Comparison of ENCODE assay signal across 10 cellular contexts in genomic region chr1:246591504-246591903, GRCh38. TPM values are rescaled to one million over a fixed set of nuclear protein-coding genes. Genes with fewer than 3 reads are reported as not detected.
DNase-seq lines count a peak whose midpoint lies in the region; ATAC-seq and TF ChIP-seq lines count a peak whose summit lies in the region.
"Had no signal": no experiment of that assay in that cellular context is flagged by ENCODE, and none has a peak within 500 bp of the region (broad histone marks: within the 10 kb centered on the region; RNA-seq: fewer than 3 reads in every experiment).

No MANE protein-coding gene starts in this region.

- no CpG with 5 or more reads among the region's 6 CpGs for WGBS in neuronal stem cell (ENCODE audit: extremely low coverage in 2 of 2, insufficient read length in 2 of 2, insufficient replicate concordance in 1 of 2), 2 donors
- WGBS in prostate gland, result 96% methylated on average over 6 of the region's 6 CpGs

- H2BK15ac ChIP-seq in neuronal stem cell (ENCODE audit: low read length), result no peak overlapping the region

- DNase-seq in activated T-cell treated with anti-CD3 and anti-CD28 coated beads, Interleukin-2, amount 50 U/mL, for 72 hours, result peak in 1 of 2 donors; percentile 19
- no peak for DNase-seq in activated T-cell treated with anti-CD3 and anti-CD28 coated beads, Interleukin-2, amount 50 U/mL, for 1 hour
- no peak for DNase-seq in uterus
- DNase-seq in neuronal stem cell (ENCODE audit: low spot score), result no peak
- DNase-seq in prostate gland (ENCODE audit: low spot score), result no peak
- DNase-seq: GOT3; stimulated activated CD4-positive, alpha-beta T cell treated with anti-CD3 and anti-CD28 coated beads, Interleukin-2, amount 100 ng/mL, for 48 hours had no signal

- no peak overlapping the region for H3K9ac ChIP-seq in neuronal stem cell (ENCODE audit: low read depth, low read length, poor library complexity)

- no peak overlapping the region for H2BK12ac ChIP-seq in neuronal stem cell (ENCODE audit: low read length)

- H3K27ac Mint-ChIP-seq in activated T-cell treated with anti-CD3 and anti-CD28 coated beads, Interleukin-2, amount 50 U/mL, for 72 hours, result peak overlapping the region; percentile 45
- peak overlapping the region; percentile 79 for H3K27ac Mint-ChIP-seq in stimulated activated memory B cell treated with anti-CD40 and anti-IgM and Interleukin-4, amounts not matched to agents 10 μg/mL and 1 μg/mL and 100 μg/mL, for 72 hours

- H3K4ac ChIP-seq in neuronal stem cell (ENCODE audit: low read length), result no peak overlapping the region

- no peak overlapping the region for H2AFZ ChIP-seq in neuronal stem cell (ENCODE audit: low read length)

- H3K4me1 ChIP-seq in uterus, result no peaks in the 10 kb centered on the region
- no peaks in the 10 kb centered on the region for H3K4me1 ChIP-seq in neuronal stem cell (ENCODE audit: control insufficient read depth in 2 of 2, insufficient read depth in 1 of 2, low read depth in 1 of 2, low read length in 2 of 2)
- H3K4me1 ChIP-seq in prostate gland (replicated peaks), result peaks cover 4% of the 10 kb centered on the region

- H3K27me3 Mint-ChIP-seq in activated T-cell treated with anti-CD3 and anti-CD28 coated beads, Interleukin-2, amount 50 U/mL, for 72 hours (ENCODE audit: low read depth), result no peaks in the 10 kb centered on the region
- no peaks in the 10 kb centered on the region for H3K27me3 Mint-ChIP-seq in stimulated activated memory B cell treated with anti-CD40 and anti-IgM and Interleukin-4, amounts not matched to agents 10 μg/mL and 1 μg/mL and 100 μg/mL, for 72 hours

- H3K27me3 ChIP-seq in uterus, result no peaks in the 10 kb centered on the region
- H3K27me3 ChIP-seq in neuronal stem cell (ENCODE audit: control insufficient read depth in 3 of 3, insufficient read depth in 3 of 3, low read depth in 1 of 3, low read length in 3 of 3), result no peaks in the 10 kb centered on the region
- no peaks in the 10 kb centered on the region for H3K27me3 ChIP-seq in prostate gland (replicated peaks; ENCODE audit: insufficient read depth)

- no peak overlapping the region for H3K27ac ChIP-seq in uterus
- H3K27ac ChIP-seq in neuronal stem cell (replicated peaks; ENCODE audit: low read length), result no peak overlapping the region
- H3K27ac ChIP-seq in prostate gland, result no peak overlapping the region

- H3K79me1 ChIP-seq in neuronal stem cell (ENCODE audit: low read depth, low read length), result peaks cover 1% of the 10 kb centered on the region

- ATAC-seq in activated T-cell treated with anti-CD3 and anti-CD28 coated beads, Interleukin-2, amount 50 U/mL, for 72 hours (replicated peaks in 1 of 2), result peak; percentile 46 to 84
- ATAC-seq in GM21526 (IDR thresholded peaks at IDR 0.05; ENCODE audit: low FRiP score, unreplicated experiment), result peak; percentile 89
- peak; percentile 87 for ATAC-seq in HG03175 (IDR thresholded peaks at IDR 0.05; ENCODE audit: unreplicated experiment)
- ATAC-seq in stimulated activated memory B cell treated with anti-CD40 and anti-IgM and Interleukin-4, amounts not matched to agents 10 μg/mL and 1 μg/mL and 100 μg/mL, for 72 hours, result peak; percentile 93

- H2BK5ac ChIP-seq in neuronal stem cell (ENCODE audit: low read length), result no peak overlapping the region

- no peak overlapping the region for H2BK120ac ChIP-seq in neuronal stem cell (ENCODE audit: low read depth, low read length)

- H3K4me1 Mint-ChIP-seq in activated T-cell treated with anti-CD3 and anti-CD28 coated beads, Interleukin-2, amount 50 U/mL, for 72 hours (ENCODE audit: low read depth), result peaks cover 49% of the 10 kb centered on the region
- peaks cover 47% of the 10 kb centered on the region for H3K4me1 Mint-ChIP-seq in stimulated activated memory B cell treated with anti-CD40 and anti-IgM and Interleukin-4, amounts not matched to agents 10 μg/mL and 1 μg/mL and 100 μg/mL, for 72 hours

- no peaks in the 10 kb centered on the region for H3K9me3 Mint-ChIP-seq in activated T-cell treated with anti-CD3 and anti-CD28 coated beads, Interleukin-2, amount 50 U/mL, for 72 hours
- no peaks in the 10 kb centered on the region for H3K9me3 Mint-ChIP-seq in stimulated activated memory B cell treated with anti-CD40 and anti-IgM and Interleukin-4, amounts not matched to agents 10 μg/mL and 1 μg/mL and 100 μg/mL, for 72 hours

- no peak overlapping the region for H3K23ac ChIP-seq in neuronal stem cell (ENCODE audit: low read depth, low read length, poor library complexity)

- H2AK5ac ChIP-seq in neuronal stem cell (ENCODE audit: low read depth, low read length), result no peak overlapping the region

- H3K18ac ChIP-seq in neuronal stem cell (ENCODE audit: low read length), result no peak overlapping the region

- H3K4me2 ChIP-seq in neuronal stem cell (ENCODE audit: insufficient read depth, low read length, poor library complexity, severe bottlenecking), result no peak overlapping the region

- no peak for TF ChIP-seq POLR2A in uterus (IDR thresholded peaks at IDR 0.05)
- no peak for TF ChIP-seq POLR2A in prostate gland (IDR thresholded peaks at IDR 0.05)

- H3K14ac ChIP-seq in neuronal stem cell (ENCODE audit: low read length), result no peak overlapping the region

- no peak overlapping the region for H4K91ac ChIP-seq in neuronal stem cell (ENCODE audit: low read depth, low read length, poor library complexity)

- H3K36me3 Mint-ChIP-seq in activated T-cell treated with anti-CD3 and anti-CD28 coated beads, Interleukin-2, amount 50 U/mL, for 72 hours (ENCODE audit: insufficient read depth in 2 of 2), result peaks cover 3 to 20% of the 10 kb centered on the region in 2 donors
- H3K36me3 Mint-ChIP-seq in stimulated activated memory B cell treated with anti-CD40 and anti-IgM and Interleukin-4, amounts not matched to agents 10 μg/mL and 1 μg/mL and 100 μg/mL, for 72 hours, result peaks cover 16% of the 10 kb centered on the region

- no peak for TF ChIP-seq CTCF in uterus (IDR thresholded peaks at IDR 0.05)
- no peak for TF ChIP-seq CTCF in prostate gland (IDR thresholded peaks at IDR 0.05)

- peak overlapping the region in 1 of 2 donors; percentile 69 for H3K4me3 Mint-ChIP-seq in activated T-cell treated with anti-CD3 and anti-CD28 coated beads, Interleukin-2, amount 50 U/mL, for 72 hours
- peak overlapping the region; percentile 43 for H3K4me3 Mint-ChIP-seq in stimulated activated memory B cell treated with anti-CD40 and anti-IgM and Interleukin-4, amounts not matched to agents 10 μg/mL and 1 μg/mL and 100 μg/mL, for 72 hours

- no peaks in the 10 kb centered on the region for H3K36me3 ChIP-seq in uterus
- H3K36me3 ChIP-seq in neuronal stem cell (replicated peaks in 1 of 2; ENCODE audit: control insufficient read depth in 2 of 2, insufficient read depth in 2 of 2, low read length in 2 of 2), result peaks cover 5 to 9% of the 10 kb centered on the region in 2 donors
- H3K36me3 ChIP-seq in prostate gland, result no peaks in the 10 kb centered on the region

- intact Hi-C loops in uterus (cut with DNase I; ENCODE audit: low total_unique reads), result no loop called here
- intact Hi-C loops in prostate gland (cut with DNase I), result no loop called here

- H3K9me3 ChIP-seq in uterus (no peaks in the 10 kb centered on the region), neuronal stem cell (replicated peaks in 1 of 2; ENCODE audit: control insufficient read depth in 2 of 2, insufficient read depth in 1 of 2, low read depth in 1 of 2, low read length in 2 of 2) (peaks cover 0 to 2% of the 10 kb centered on the region in 2 donors), prostate gland (no peaks in the 10 kb centered on the region)

- no peak overlapping the region for H4K8ac ChIP-seq in neuronal stem cell (ENCODE audit: low read depth, low read length)

- H3K4me3 ChIP-seq in uterus, result no peak overlapping the region
- H3K4me3 ChIP-seq in neuronal stem cell (ENCODE audit: low read length in 2 of 2), result no peak overlapping the region
- H3K4me3 ChIP-seq in prostate gland, result no peak overlapping the region

RNA-seq across cellular contexts. Expression of gene CNST, which starts 25.2 kb away (rescaled TPM):
- 10 to 100 TPM; 28.0 to 30.4 TPM for total RNA-seq in activated T-cell treated with anti-CD3 and anti-CD28 coated beads, Interleukin-2, amount 50 U/mL, for 72 hours
- total RNA-seq in uterus (10 to 100 TPM; 19.7 to 31.0 (median 29.2) TPM), prostate gland (10 to 100 TPM; 19.4 to 52.6 TPM)
- polyA plus RNA-seq in neuronal stem cell (2013, experiment 1 of 2), result 8.5 TPM
- polyA plus RNA-seq in neuronal stem cell (2013, experiment 2 of 2), result 8.6 TPM

RNA-seq across cellular contexts. Expression of gene TFB2M, which starts 25.4 kb away (rescaled TPM):
- 10 to 100 TPM; 13.5 to 15.0 TPM for total RNA-seq in activated T-cell treated with anti-CD3 and anti-CD28 coated beads, Interleukin-2, amount 50 U/mL, for 72 hours
- 10 to 100 TPM in 1 of 4 donors, 1 to 10 TPM in 3; 3.5 to 25.0 (median 8.8) TPM for total RNA-seq in uterus
- polyA plus RNA-seq in neuronal stem cell (2013, experiment 1 of 2), result 10.4 TPM
- 10.6 TPM for polyA plus RNA-seq in neuronal stem cell (2013, experiment 2 of 2)
- 10 to 100 TPM; 10.3 to 15.1 TPM for total RNA-seq in prostate gland
